Comparison of ENCODE assay signal across 15 cellular contexts in genomic region chr12:42474391-42474790, GRCh38.
DNase-seq lines count a peak whose midpoint lies in the region; ATAC-seq, FAIRE-seq and TF ChIP-seq lines count a peak whose summit lies in the region.
"Had no signal": no experiment of that assay in that cellular context is flagged by ENCODE, and none has a peak within 500 bp of the region (broad histone marks: within the 10 kb centered on the region; RNA-seq: fewer than 3 reads in every experiment).

No MANE protein-coding gene starts in this region.

- H3K4me2 ChIP-seq in GM12878 (ENCODE audit: control insufficient read depth, insufficient read depth) (no peak overlapping the region), mesenchymal stem cell (ENCODE audit: low read length, poor library complexity, severe bottlenecking) (no peak overlapping the region)

- H3K9me3 Mint-ChIP-seq in CD4-positive, alpha-beta memory T cell = peaks cover 0 to 2% (median 0%) of the 10 kb centered on the region in 8 donors
- H3K9me3 Mint-ChIP-seq: activated T-helper 1 cell treated with anti-CD3 and anti-CD28 coated beads, Interleukin-12 subunit alpha, Interleukin-12 subunit beta, Interleukin-2, Interleukin-4 antibody, amounts not matched to agents 30 ng/mL and 10 ng/mL and 1 ng/mL, durations not matched to agents 14 hours and 24 hours and 36 hours had no signal

- H2BK12ac ChIP-seq in mesenchymal stem cell (ENCODE audit: low read length in 2 of 2) = no peak overlapping the region

- intact Hi-C loops in GM12878 (cut with micrococcal nuclease; ENCODE audit: unreplicated experiment) = no loop called here
- intact Hi-C loops in CD4-positive, alpha-beta memory T cell (cut with micrococcal nuclease) = no loop called here

- no peak for TF ChIP-seq EP300 in GM12878 (IDR thresholded peaks at IDR 0.05; ENCODE audit: borderline replicate concordance in 1 of 2, control insufficient read depth in 1 of 2, low read depth in 2 of 2, low read length in 2 of 2)

- H3K27me3 ChIP-seq in GM12878 (replicated peaks in 1 of 2; ENCODE audit: control insufficient read depth in 2 of 2, insufficient read depth in 2 of 2, low read length in 1 of 2) (no peaks in the 10 kb centered on the region), mesenchymal stem cell (ENCODE audit: control insufficient read depth in 1 of 2, insufficient read depth in 1 of 2, low read length in 2 of 2) (no peaks in the 10 kb centered on the region)
- peaks cover 6% of the 10 kb centered on the region for H3K27me3 ChIP-seq in CD4-positive, alpha-beta memory T cell (ENCODE audit: insufficient read depth, low read length)
- H3K27me3 ChIP-seq: heart right ventricle, upper lobe of left lung had no signal

- no peak for TF ChIP-seq RAD21 in GM12878 (IDR thresholded peaks at IDR 0.05; ENCODE audit: insufficient read depth, low read depth, low read length)

- no peaks in the 10 kb centered on the region for H3K36me3 ChIP-seq in GM12878 (ENCODE audit: control insufficient read depth in 2 of 2, insufficient read depth in 2 of 2, low read length in 1 of 2)
- peaks cover under 1 to 27% of the 10 kb centered on the region in 2 experiments for H3K36me3 ChIP-seq in mesenchymal stem cell (ENCODE audit: control insufficient read depth in 1 of 2, insufficient read depth in 2 of 2, low read depth in 1 of 2, low read length in 2 of 2)
- no peaks in the 10 kb centered on the region for H3K36me3 ChIP-seq in CD4-positive, alpha-beta memory T cell (ENCODE audit: insufficient read depth, low read length)

- POLR2A ChIA-PET in GM12878 (lab: Charles Lee) = no interaction called here
- POLR2A ChIA-PET in CD4-positive, alpha-beta memory T cell (lab: Charles Lee; ENCODE audit: partially characterized antibody) = no interaction called here

- SMC1A ChIA-PET in GM12878 (lab: Charles Lee; ENCODE audit: uncharacterized antibody, unreplicated experiment) = interaction anchor here (1.1 kb wide), 1 partner anchor 8 kb away, joined by 4 read pairs; no protein-coding TSS in a partner anchor

- no peak overlapping the region for H3K18ac ChIP-seq in mesenchymal stem cell (ENCODE audit: low read depth in 1 of 2, low read length in 2 of 2)

- H3K4ac ChIP-seq in mesenchymal stem cell (ENCODE audit: low read depth in 1 of 2, low read length in 2 of 2) = no peak overlapping the region

- H3K27ac ChIP-seq in GM12878 (ENCODE audit: control insufficient read depth, insufficient read depth) (no peak overlapping the region), mesenchymal stem cell (ENCODE audit: low read length, poor library complexity, severe bottlenecking) (peak overlapping the region; percentile 45)
- no peak overlapping the region for H3K27ac ChIP-seq in CD4-positive, alpha-beta memory T cell (ENCODE audit: low read depth, low read length)
- H3K27ac ChIP-seq: upper lobe of left lung had no signal

- H3K4me1 ChIP-seq in GM12878 (ENCODE audit: control insufficient read depth, insufficient read depth, low read length) = peaks cover 27% of the 10 kb centered on the region
- H3K4me1 ChIP-seq in mesenchymal stem cell (ENCODE audit: control insufficient read depth, insufficient read depth, low read depth, low read length) = peaks cover 12% of the 10 kb centered on the region
- peaks cover 5% of the 10 kb centered on the region for H3K4me1 ChIP-seq in CD4-positive, alpha-beta memory T cell (ENCODE audit: insufficient read depth, low read length)

- H3K9me3 ChIP-seq in GM12878 (replicated peaks; ENCODE audit: control insufficient read depth, insufficient read depth, low read length) (no peaks in the 10 kb centered on the region), mesenchymal stem cell (ENCODE audit: control insufficient read depth, low read length) (no peaks in the 10 kb centered on the region)
- H3K9me3 ChIP-seq in CD4-positive, alpha-beta memory T cell (ENCODE audit: control insufficient read depth in 1 of 2, low read length in 2 of 2) = no peaks in the 10 kb centered on the region
- H3K9me3 ChIP-seq: heart right ventricle, upper lobe of left lung had no signal

- H3K9ac ChIP-seq in GM12878 (ENCODE audit: control insufficient read depth, insufficient read depth, low read length) (no peak overlapping the region), mesenchymal stem cell (ENCODE audit: low read length) (no peak overlapping the region)

- H2AFZ ChIP-seq in GM12878 (ENCODE audit: control insufficient read depth, low read depth, low read length) (no peak overlapping the region; the same call in 1 of the 2 replicates), mesenchymal stem cell (ENCODE audit: low read depth, low read length) (no peak overlapping the region)

- H3K36me3 Mint-ChIP-seq in CD4-positive, alpha-beta memory T cell = no peaks in the 10 kb centered on the region

- no peak for FAIRE-seq in GM12878 (lab: Jason Lieb, UNC)

- no TSS peak for BruUV-seq in GM12878 (replicated peaks; lab: Mats Ljungman, UMichigan)

- DNase-seq in Daoy (ENCODE audit: low read depth) (peak; percentile 41), HS-27A (ENCODE audit: low read depth) (peak; percentile 33), GM12878 (ENCODE audit: low read depth, low spot score) (no peak), mesenchymal stem cell (peak; percentile 6), inferior parietal cortex (ENCODE audit: extremely low spot score) (no peak)
- DNase-seq in CD4-positive, alpha-beta memory T cell = no peak
- DNase-seq: central memory CD4-positive, alpha-beta T cell; DMS153; heart right ventricle; midbrain; retina; SHP77; upper lobe of left lung had no signal

- H3K27ac Mint-ChIP-seq in CD4-positive, alpha-beta memory T cell = no peak overlapping the region
- H3K27ac Mint-ChIP-seq: activated T-helper 1 cell treated with anti-CD3 and anti-CD28 coated beads, Interleukin-12 subunit alpha, Interleukin-12 subunit beta, Interleukin-2, Interleukin-4 antibody, amounts not matched to agents 30 ng/mL and 10 ng/mL and 1 ng/mL, durations not matched to agents 14 hours and 24 hours and 36 hours had no signal

- no peaks in the 10 kb centered on the region for H3K79me2 ChIP-seq in GM12878 (ENCODE audit: control insufficient read depth, insufficient read depth, low read length)

- in situ Hi-C loops in GM12878 (cut with MboI) = no loop called here

- no peaks in the 10 kb centered on the region for H4K20me1 ChIP-seq in GM12878 (ENCODE audit: control insufficient read depth, insufficient read depth)

- 50% methylated on average over 2 of the region's 2 CpGs for WGBS in GM12878 (ENCODE audit: insufficient coverage, insufficient replicate concordance, low lambda C conversion rate, missing lambda C conversion rate)
- no CpG with 5 or more reads among the region's 2 CpGs for WGBS in mesenchymal stem cell

- peaks cover 28 to 37% of the 10 kb centered on the region in 2 donors for H3K27me3 Mint-ChIP-seq in CD4-positive, alpha-beta memory T cell

- no peaks in the 10 kb centered on the region for H3K79me1 ChIP-seq in mesenchymal stem cell (replicated peaks; ENCODE audit: low read length, poor library complexity, severe bottlenecking)

- H2AK5ac ChIP-seq in mesenchymal stem cell (ENCODE audit: low read length, severe bottlenecking) = no peak overlapping the region

- no peak overlapping the region for H3K23ac ChIP-seq in mesenchymal stem cell (ENCODE audit: low read length in 2 of 2)

- H3K4me3 Mint-ChIP-seq in CD4-positive, alpha-beta memory T cell = no peak overlapping the region
- H3K4me3 Mint-ChIP-seq: activated T-helper 1 cell treated with anti-CD3 and anti-CD28 coated beads, Interleukin-12 subunit alpha, Interleukin-12 subunit beta, Interleukin-2, Interleukin-4 antibody, amounts not matched to agents 30 ng/mL and 10 ng/mL and 1 ng/mL, durations not matched to agents 14 hours and 24 hours and 36 hours had no signal

- no peak overlapping the region for H3K4me3 ChIP-seq in GM12878
- no peak overlapping the region for H3K4me3 ChIP-seq in mesenchymal stem cell (ENCODE audit: insufficient read depth in 1 of 2, low read depth in 1 of 2, low read length in 2 of 2)
- H3K4me3 ChIP-seq in CD4-positive, alpha-beta memory T cell (ENCODE audit: low read length in 2 of 2) = no peak overlapping the region
- H3K4me3 ChIP-seq: heart right ventricle, upper lobe of left lung had no signal

- ATAC-seq in GM12878 (peak; percentile 13; the same call in 1 of the 3 replicates), HG02885 (IDR thresholded peaks at IDR 0.05; ENCODE audit: poor library complexity, unreplicated experiment) (no peak)

- TF ChIP-seq POLR2A in GM12878 (IDR thresholded peaks at IDR 0.05; ENCODE audit: low read depth, low read length) = no peak

- no peak overlapping the region for H3K14ac ChIP-seq in mesenchymal stem cell (ENCODE audit: low read length in 2 of 2)

- CTCF ChIA-PET in GM12878 (lab: Yijun Ruan, JAX) = interaction anchor here (1.6 to 11.4 kb wide), 2 partner anchors 8 to 102 kb away, joined by 7 to 87 read pairs; no protein-coding TSS in a partner anchor
- CTCF ChIA-PET in CD4-positive, alpha-beta memory T cell (lab: Charles Lee; ENCODE audit: partially characterized antibody) = no interaction called here

- H4K8ac ChIP-seq in mesenchymal stem cell (ENCODE audit: low read length) = no peak overlapping the region

- TF ChIP-seq CTCF in GM12878 (IDR thresholded peaks at IDR 0.05 in 2 of 3, conservative IDR thresholded peaks at IDR 0.05 in 1 of 3; ENCODE audit: control insufficient read depth in 2 of 3, extremely low read depth in 1 of 3, insufficient read depth in 1 of 3, low read depth in 3 of 3, low read length in 3 of 3) = no peak

- no peak overlapping the region for H2BK15ac ChIP-seq in mesenchymal stem cell (ENCODE audit: low read depth, poor library complexity, severe bottlenecking)

- peaks cover under 1 to 2% (median 2%) of the 10 kb centered on the region in 4 donors for H3K4me1 Mint-ChIP-seq in CD4-positive, alpha-beta memory T cell

- RAD21 ChIA-PET in GM12878 (lab: Charles Lee; ENCODE audit: unreplicated experiment) = no interaction called here

- H2BK5ac ChIP-seq in mesenchymal stem cell (ENCODE audit: low read depth, low read length, poor library complexity, severe bottlenecking) = no peak overlapping the region

- no peak overlapping the region for H4K91ac ChIP-seq in mesenchymal stem cell (ENCODE audit: low read length)

- H2BK120ac ChIP-seq in mesenchymal stem cell (ENCODE audit: low read depth, low read length) = no peak overlapping the region

TF ChIP-seq in GM12878, 131 proteins besides CTCF, POLR2A, EP300 and RAD21:
- no peak for TF ChIP-seq RELA (IDR thresholded peaks at IDR 0.05; ENCODE audit: borderline replicate concordance, partially characterized antibody)
- 0 out of 2 replicates have a peak, but pooled peaks have one; percentile 12 for TF ChIP-seq CREB1 (IDR thresholded peaks at IDR 0.05; ENCODE audit: low read depth)
- no peak for TF ChIP-seq KAT2A (conservative IDR thresholded peaks at IDR 0.05; ENCODE audit: control insufficient read depth, low read depth, low read length)
- peak; percentile 40; the same call in 1 of the 2 replicates for TF ChIP-seq EED (IDR thresholded peaks at IDR 0.05; ENCODE audit: low read depth)
- peak; percentile 31; the same call in 1 of the 2 replicates for TF ChIP-seq NFIC (IDR thresholded peaks at IDR 0.05; ENCODE audit: low read depth, low read length)
- peak; percentile 42; the same call in 1 of the 2 replicates for TF ChIP-seq JUNB (IDR thresholded peaks at IDR 0.05)
- peak; percentile 51 for TF ChIP-seq NR2F1 (conservative IDR thresholded peaks at IDR 0.05)

Comparison
In these comparisons a context has a peak if more than half of its experiments do, and no peak if none do; other contexts are left out.
1. DNase-seq: peak in Daoy (single experiment), HS-27A (single experiment) and mesenchymal stem cell (single experiment); none in GM12878 (single experiment), inferior parietal cortex (single experiment) and CD4-positive, alpha-beta memory T cell (0 of 5).